ENCODE assay signal across 16 cellular contexts in genomic region chr13:102309110-102309509, GRCh38.
DNase-seq lines count a peak whose midpoint lies in the region; ATAC-seq lines count a peak whose summit lies in the region.
"Had no signal": no experiment of that assay in that cellular context is flagged by ENCODE, and none has a peak within 500 bp of the region (broad histone marks: within the 10 kb centered on the region; RNA-seq: fewer than 3 reads in every experiment).

No MANE protein-coding gene starts in this region.

- DNase-seq in Ammon's horn (ENCODE audit: low spot score) (peak; percentile 59), NCI-H1092 (lab: John Stamatoyannopoulos, UW) (peak; percentile 14), islet precursor cell (peak; percentile 50), GOT3 (lab: John Stamatoyannopoulos, UW) (no peak), NCI-H1930 (lab: John Stamatoyannopoulos, UW) (no peak)
- no peak for DNase-seq in activated T-cell treated with anti-CD3 and anti-CD28 coated beads, Interleukin-2, amount 50 U/mL, for 1 hour
- DNase-seq: activated CD4-positive, CD25-positive, alpha-beta regulatory T cell; endodermal cell; NCI-H226; SJCRH30; stimulated activated CD4-positive, alpha-beta T cell treated with anti-CD3 and anti-CD28 coated beads, Interleukin-2, amount 100 ng/mL, for 24 hours; T-helper 2 cell had no signal

- H3K27ac ChIP-seq in angular gyrus (ENCODE audit: low read depth, low read length) = peak overlapping the region; percentile 62
- H3K27ac ChIP-seq: HL-60, SJCRH30 had no signal

- no peak for ATAC-seq in GM21515 (IDR thresholded peaks at IDR 0.05; ENCODE audit: unreplicated experiment)
- ATAC-seq: left lobe of liver had no signal

Comparison
In these comparisons a context has a peak if more than half of its experiments do, and no peak if none do; other contexts are left out.
1. DNase-seq: peak in Ammon's horn (single experiment), NCI-H1092 (single experiment) and islet precursor cell (single experiment); none in GOT3 (single experiment), activated T-cell treated with anti-CD3 and anti-CD28 coated beads, Interleukin-2, amount 50 U/mL, for 1 hour (single experiment) and NCI-H1930 (0 of 2).